14 cellular contexts compared by ENCODE assay signal in the genomic region with DNA sequence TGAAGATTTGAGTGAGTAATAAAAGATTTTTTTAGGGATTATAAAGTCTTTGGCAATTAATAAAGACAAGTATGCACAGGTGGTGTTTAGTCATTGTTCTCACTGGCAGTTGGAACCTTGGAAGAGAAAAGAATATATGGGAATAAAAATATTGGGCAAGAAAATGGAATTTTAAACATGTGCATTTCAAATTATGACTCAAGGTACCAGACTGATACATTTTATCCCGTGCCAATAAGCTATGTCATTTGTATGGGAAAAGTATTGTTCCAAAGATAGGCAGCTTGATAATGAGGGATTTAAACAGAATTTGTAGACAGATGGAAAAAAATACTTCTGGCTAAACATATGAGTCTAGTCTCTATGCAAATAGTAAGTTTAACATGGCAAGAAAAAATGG.
DNase-seq lines count a peak whose midpoint lies in the region; ATAC-seq, FAIRE-seq and TF ChIP-seq lines count a peak whose summit lies in the region.
"Had no signal": no experiment of that assay in that cellular context is flagged by ENCODE, and none has a peak within 500 bp of the region (broad histone marks: within the 10 kb centered on the region; RNA-seq: fewer than 3 reads in every experiment).

No MANE protein-coding gene starts in this region.

- no peak for TF ChIP-seq RAD21 in HepG2 (CRISPR knock-in tag; IDR thresholded peaks at IDR 0.05)

- H3K27ac ChIP-seq in MM.1S (ENCODE audit: low read length) = no peak overlapping the region
- H3K27ac ChIP-seq in mammary epithelial cell (ENCODE audit: insufficient read depth, low read depth, low read length) = peak overlapping the region; percentile 79
- H3K27ac ChIP-seq in HepG2 (ENCODE audit: extremely low read length, insufficient read depth, low read length) = no peak overlapping the region
- H3K27ac ChIP-seq: adrenal gland, tibial artery had no signal

- H3K4me3 ChIP-seq in MM.1S (ENCODE audit: low read length) (no peak overlapping the region), mammary epithelial cell (replicated peaks in 1 of 3; ENCODE audit: insufficient read depth in 1 of 3, low read depth in 2 of 3, low read length in 3 of 3) (peak overlapping the region in 1 of 3 experiments; percentile 19), retinal pigment epithelial cell (ENCODE audit: low read length) (no peak overlapping the region), HepG2 (replicated peaks in 1 of 3; ENCODE audit: insufficient read depth in 1 of 3, low read depth in 2 of 3, low read length in 3 of 3) (no peak overlapping the region)
- H3K4me3 ChIP-seq: adrenal gland, tibial artery had no signal

- peaks cover 12% of the 10 kb centered on the region for H3K36me3 Mint-ChIP-seq in activated CD8-positive, alpha-beta memory T cell treated with anti-CD3 and anti-CD28 coated beads, Interleukin-2, amount 10 ng/mL, durations not matched to agents 7 days and 5 days
- no peaks in the 10 kb centered on the region for H3K36me3 Mint-ChIP-seq in mesothelial cell of epicardium

- H3K27me3 ChIP-seq in MM.1S (replicated peaks; ENCODE audit: insufficient read depth, low read length) (no peaks in the 10 kb centered on the region), mammary epithelial cell (ENCODE audit: insufficient read depth, low read length) (no peaks in the 10 kb centered on the region), HepG2 (ENCODE audit: control insufficient read depth in 1 of 2, insufficient read depth in 2 of 2, low read length in 2 of 2) (no peaks in the 10 kb centered on the region)
- H3K27me3 ChIP-seq: adrenal gland, tibial artery had no signal

- WGBS in mammary epithelial cell (ENCODE audit: low coverage, missing lambda C conversion rate) = 0% methylated on average over 1 of the region's 1 CpG
- WGBS in HepG2 (ENCODE audit: low lambda C conversion rate) = 3% methylated on average over 1 of the region's 1 CpG

- no peak for TF ChIP-seq CTCF in MM.1S (IDR thresholded peaks at IDR 0.05; ENCODE audit: low read length)
- no peak for TF ChIP-seq CTCF in mammary epithelial cell (conservative IDR thresholded peaks at IDR 0.05 in 1 of 2, IDR thresholded peaks at IDR 0.05 in 1 of 2; ENCODE audit: extremely low read depth in 1 of 2, insufficient read depth in 1 of 2, low read depth in 1 of 2, low read length in 2 of 2)
- TF ChIP-seq CTCF in retinal pigment epithelial cell (conservative IDR thresholded peaks at IDR 0.05; ENCODE audit: low read depth, low read length) = no peak
- TF ChIP-seq CTCF in HepG2 (CRISPR knock-in tag; IDR thresholded peaks at IDR 0.05) = no peak
- TF ChIP-seq CTCF in mesothelial cell of epicardium (IDR thresholded peaks at IDR 0.05; ENCODE audit: unreplicated experiment) = no peak

- peaks cover 4% of the 10 kb centered on the region; the same call in 1 of the 2 replicates for H3F3A ChIP-seq in MM.1S (ENCODE audit: insufficient read depth, low read length)

- H3K36me3 ChIP-seq in MM.1S (replicated peaks; ENCODE audit: insufficient read depth, low read length) (no peaks in the 10 kb centered on the region), mammary epithelial cell (ENCODE audit: insufficient read depth, low read length) (no peaks in the 10 kb centered on the region), HepG2 (replicated peaks in 1 of 2; ENCODE audit: control insufficient read depth in 1 of 2, insufficient read depth in 2 of 2, low read length in 2 of 2) (no peaks in the 10 kb centered on the region)
- H3K36me3 ChIP-seq: adrenal gland, tibial artery had no signal

- intact Hi-C loops in mammary epithelial cell (cut with micrococcal nuclease) (no loop called here), HepG2 (cut with micrococcal nuclease; ENCODE audit: unreplicated experiment) (no loop called here)

- H3K9me3 Mint-ChIP-seq in activated CD8-positive, alpha-beta memory T cell treated with anti-CD3 and anti-CD28 coated beads, Interleukin-2, amount 10 ng/mL, durations not matched to agents 7 days and 5 days (ENCODE audit: low read depth) = peaks cover 2% of the 10 kb centered on the region
- H3K9me3 Mint-ChIP-seq in mesothelial cell of epicardium = no peaks in the 10 kb centered on the region

- TF ChIP-seq EP300 in HepG2 (IDR thresholded peaks at IDR 0.05; ENCODE audit: low read depth in 2 of 2, low read length in 2 of 2) (no peak), HepG2 (CRISPR knock-in tag; IDR thresholded peaks at IDR 0.05; ENCODE audit: borderline replicate concordance) (no peak)

- no peaks in the 10 kb centered on the region for H4K20me1 ChIP-seq in MM.1S (ENCODE audit: insufficient read depth, low read length)
- no peaks in the 10 kb centered on the region for H4K20me1 ChIP-seq in mammary epithelial cell (ENCODE audit: insufficient read depth, low read length)
- H4K20me1 ChIP-seq in HepG2 (ENCODE audit: insufficient read depth, low read length) = no peaks in the 10 kb centered on the region

- H2AFZ ChIP-seq in MM.1S (ENCODE audit: low read length) (0 out of 2 replicates have a peak overlapping the region, but pooled peaks have one; percentile 65), mammary epithelial cell (ENCODE audit: low read depth, low read length) (peak overlapping the region; percentile 87), HepG2 (ENCODE audit: low read length) (no peak overlapping the region)

- in situ Hi-C loops in mammary epithelial cell (cut with MboI; ENCODE audit: low sequenced_read_pairs in 2 of 2) (no loop called here), HepG2 (cut with HindIII; ENCODE audit: extremely low pct_ligation_motif_present, low pct_unique_long_range_greater_than_20kb) (no loop called here)

- dilution Hi-C loops in mammary epithelial cell (cut with HindIII; ENCODE audit: low sequenced_read_pairs) = no loop called here

- peak overlapping the region; percentile 58 for H3K4me3 Mint-ChIP-seq in activated CD8-positive, alpha-beta memory T cell treated with anti-CD3 and anti-CD28 coated beads, Interleukin-2, amount 10 ng/mL, durations not matched to agents 7 days and 5 days
- no peak overlapping the region for H3K4me3 Mint-ChIP-seq in mesothelial cell of epicardium

- no peaks in the 10 kb centered on the region for H3K27me3 Mint-ChIP-seq in activated CD8-positive, alpha-beta memory T cell treated with anti-CD3 and anti-CD28 coated beads, Interleukin-2, amount 10 ng/mL, durations not matched to agents 7 days and 5 days
- H3K27me3 Mint-ChIP-seq in mesothelial cell of epicardium (ENCODE audit: low read depth) = no peaks in the 10 kb centered on the region
- H3K27me3 Mint-ChIP-seq: activated CD4-positive, alpha-beta T cell treated with anti-CD3 and anti-CD28 coated beads for 36 hours had no signal

- no peaks in the 10 kb centered on the region for H3K9me2 ChIP-seq in MM.1S (replicated peaks; ENCODE audit: insufficient read depth, low read length)

- H3K4me2 ChIP-seq in MM.1S (ENCODE audit: low read depth, low read length) = no peak overlapping the region
- peak overlapping the region; percentile 89 for H3K4me2 ChIP-seq in mammary epithelial cell (ENCODE audit: insufficient read depth, low read depth, low read length)
- no peak overlapping the region for H3K4me2 ChIP-seq in HepG2 (ENCODE audit: low read depth, low read length)

- H3K79me2 ChIP-seq in MM.1S (ENCODE audit: low read length) (no peaks in the 10 kb centered on the region), mammary epithelial cell (ENCODE audit: insufficient read depth, low read length) (no peaks in the 10 kb centered on the region), HepG2 (ENCODE audit: insufficient read depth, low read length) (no peaks in the 10 kb centered on the region)

- no peak for FAIRE-seq in HepG2 (lab: Jason Lieb, UNC)

- no peak for ATAC-seq in activated CD8-positive, alpha-beta memory T cell treated with anti-CD3 and anti-CD28 coated beads, Interleukin-2, amount 10 ng/mL, durations not matched to agents 7 days and 5 days
- no peak for ATAC-seq in HepG2
- ATAC-seq: activated CD4-positive, alpha-beta T cell treated with anti-CD3 and anti-CD28 coated beads for 36 hours; right cardiac atrium had no signal

- CTCF ChIA-PET in activated CD8-positive, alpha-beta memory T cell treated with anti-CD3 and anti-CD28 coated beads, Interleukin-2, amount 10 ng/mL, durations not matched to agents 7 days and 5 days (lab: Charles Lee) = no interaction called here
- CTCF ChIA-PET in mammary epithelial cell (lab: Charles Lee; ENCODE audit: low non-redundant PET) (no interaction called here), HepG2 (lab: Yijun Ruan, JAX; ENCODE audit: low intra/inter-chr PET ratio, low total read pairs) (no interaction called here)

- peaks cover 16% of the 10 kb centered on the region for H3K4me1 ChIP-seq in MM.1S (ENCODE audit: low read length)
- peaks cover 17% of the 10 kb centered on the region for H3K4me1 ChIP-seq in mammary epithelial cell (ENCODE audit: insufficient read depth, low read length)
- H3K4me1 ChIP-seq in HepG2 (ENCODE audit: insufficient read depth, low read length) = no peaks in the 10 kb centered on the region
- H3K4me1 ChIP-seq: adrenal gland, tibial artery had no signal

- no peak overlapping the region for H3K9ac ChIP-seq in MM.1S (ENCODE audit: low read length)
- H3K9ac ChIP-seq in mammary epithelial cell (ENCODE audit: insufficient read depth, low read length) = peak overlapping the region; percentile 27
- H3K9ac ChIP-seq in HepG2 (ENCODE audit: insufficient read depth, low read depth, low read length) = no peak overlapping the region

- no peak for TF ChIP-seq POLR2A in HepG2 (IDR thresholded peaks at IDR 0.05; ENCODE audit: insufficient read depth in 1 of 2, low read depth in 2 of 2, low read length in 2 of 2)

- peak overlapping the region; percentile 71 for H3K27ac Mint-ChIP-seq in activated CD8-positive, alpha-beta memory T cell treated with anti-CD3 and anti-CD28 coated beads, Interleukin-2, amount 10 ng/mL, durations not matched to agents 7 days and 5 days
- H3K27ac Mint-ChIP-seq in mesothelial cell of epicardium = no peak overlapping the region

- peaks cover 11% of the 10 kb centered on the region for H3K4me1 Mint-ChIP-seq in activated CD8-positive, alpha-beta memory T cell treated with anti-CD3 and anti-CD28 coated beads, Interleukin-2, amount 10 ng/mL, durations not matched to agents 7 days and 5 days
- peaks cover 12% of the 10 kb centered on the region for H3K4me1 Mint-ChIP-seq in mesothelial cell of epicardium

- POLR2A ChIA-PET in HepG2 (lab: Yijun Ruan, JAX) = no interaction called here

- BruUV-seq in mammary epithelial cell (replicated peaks; lab: Mats Ljungman, UMichigan) (no TSS peak), HepG2 (replicated peaks; lab: Mats Ljungman, UMichigan) (no TSS peak)

- DNase-seq in activated CD8-positive, alpha-beta memory T cell treated with anti-CD3 and anti-CD28 coated beads, Interleukin-2, amount 10 ng/mL, durations not matched to agents 7 days and 5 days = no peak
- no peak for DNase-seq in activated CD8-positive, alpha-beta memory T cell treated with anti-CD3 and anti-CD28 coated beads for 24 hours
- DNase-seq in MM.1S (no peak), mammary epithelial cell (peak; percentile 76), retinal pigment epithelial cell (ENCODE audit: low read depth) (peak; percentile 93), NCI-H187 treated with DMSO at 0.1 percent for 48 hours (lab: John Stamatoyannopoulos, UW) (no peak), HepG2 (ENCODE audit: low spot score) (no peak), mesothelial cell of epicardium (ENCODE audit: low spot score in 2 of 2, unreplicated experiment in 2 of 2) (no peak)
- DNase-seq: activated CD4-positive, alpha-beta T cell treated with anti-CD3 and anti-CD28 coated beads for 36 hours; adrenal gland; midbrain; NCI-H69; right cardiac atrium; tibial artery had no signal

- no peaks in the 10 kb centered on the region for H3K9me3 ChIP-seq in MM.1S (replicated peaks; ENCODE audit: insufficient read depth, low read length)
- H3K9me3 ChIP-seq in mammary epithelial cell (replicated peaks; ENCODE audit: insufficient read depth, low read length) = no peaks in the 10 kb centered on the region
- peaks cover 32% of the 10 kb centered on the region for H3K9me3 ChIP-seq in HepG2 (ENCODE audit: low read length)
- H3K9me3 ChIP-seq: adrenal gland, tibial artery had no signal

Comparison
In these comparisons a context has a peak if more than half of its experiments do, and no peak if none do; other contexts are left out.
1. DNase-seq: peak in mammary epithelial cell (single experiment) and retinal pigment epithelial cell (single experiment); none in activated CD8-positive, alpha-beta memory T cell treated with anti-CD3 and anti-CD28 coated beads, Interleukin-2, amount 10 ng/mL, durations not matched to agents 7 days and 5 days (single experiment), activated CD8-positive, alpha-beta memory T cell treated with anti-CD3 and anti-CD28 coated beads for 24 hours (single experiment), MM.1S (single experiment), NCI-H187 treated with DMSO at 0.1 percent for 48 hours (single experiment), HepG2 (single experiment) and mesothelial cell of epicardium (0 of 2).